ENCODE assay signal across 15 cellular contexts in the genomic region with DNA sequence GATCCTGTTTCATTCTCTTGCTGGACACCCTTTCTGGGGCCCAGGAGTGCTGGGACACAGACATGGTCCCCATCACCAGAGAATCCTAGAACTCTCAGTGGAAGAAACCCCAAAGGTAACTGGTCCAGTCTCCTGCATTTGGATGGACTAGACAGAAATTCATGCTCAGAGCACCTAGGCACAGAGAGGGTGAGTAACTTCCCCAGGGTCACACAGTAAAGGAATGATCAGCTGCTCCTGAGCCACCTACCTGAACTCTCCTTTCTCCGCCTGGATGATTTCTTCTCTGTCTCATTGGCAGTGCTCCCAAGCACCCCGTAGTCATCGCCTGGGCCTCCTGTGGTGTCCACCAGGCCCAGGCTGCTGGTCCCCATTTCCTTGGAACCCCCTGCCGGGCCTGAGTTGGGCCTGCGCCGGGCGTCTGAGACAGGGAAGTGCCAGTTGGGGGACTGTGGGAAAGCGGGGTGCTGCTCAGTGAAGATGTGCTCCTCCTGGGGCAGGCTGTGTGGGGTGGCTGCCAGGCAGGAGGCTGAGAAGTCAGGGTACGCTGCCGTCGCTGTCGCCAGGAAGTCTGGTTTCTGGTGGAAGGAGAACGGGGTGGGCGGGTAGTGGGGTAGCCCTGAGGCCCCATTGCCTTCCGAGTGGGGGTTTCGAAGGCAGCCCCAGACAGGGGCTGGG. TPM values are rescaled to one million over a fixed set of nuclear protein-coding genes. Genes with fewer than 3 reads are reported as not detected.
A peak's percentile ranks its signal among the peaks of the same experiment; 100 is the strongest.
DNase-seq lines count a peak whose midpoint lies in the region; ATAC-seq, FAIRE-seq and TF ChIP-seq lines count a peak whose summit lies in the region.
"Had no signal": no experiment of that assay in that cellular context is flagged by ENCODE, and none has a peak within 500 bp of the region (broad histone marks: within the 10 kb centered on the region; RNA-seq: fewer than 3 reads in every experiment).

No MANE protein-coding gene starts in this region.

- peak; percentile 49 for DNase-seq in activated CD8-positive, alpha-beta memory T cell treated with anti-CD3 and anti-CD28 coated beads, Interleukin-2, amount 10 ng/mL, durations not matched to agents 7 days and 5 days
- DNase-seq in activated CD8-positive, alpha-beta memory T cell treated with anti-CD3 and anti-CD28 coated beads, Interleukin-2, amount 50 U/mL, for 4 hours, result no peak
- peak in 3 of 5 donors; percentile 10 to 45 (median 13) for DNase-seq in CD4-positive, alpha-beta memory T cell
- DNase-seq in GM12878 (ENCODE audit: low read depth, low spot score) (no peak), psoas muscle (no peak), posterior cingulate gyrus (no peak), AG08396 (ENCODE audit: low spot score) (no peak), GOT3 (lab: John Stamatoyannopoulos, UW) (no peak)
- DNase-seq: body of pancreas; effector CD8-positive, alpha-beta T cell; midbrain; NCI-H2107; SHP77 had no signal

- H3K79me2 ChIP-seq in GM12878 (ENCODE audit: control insufficient read depth, insufficient read depth, low read length), result peaks cover 19% of the 10 kb centered on the region

- in situ Hi-C loops in GM12878 (cut with MboI), result loop anchor here (25.0 kb wide), 1 partner anchor 449 kb away; a partner anchor contains a TSS

- no peak overlapping the region for H2AFZ ChIP-seq in GM12878 (ENCODE audit: control insufficient read depth, low read depth, low read length)

- TF ChIP-seq CTCF in GM12878 (IDR thresholded peaks at IDR 0.05 in 2 of 3, conservative IDR thresholded peaks at IDR 0.05 in 1 of 3; ENCODE audit: control insufficient read depth in 2 of 3, extremely low read depth in 1 of 3, insufficient read depth in 1 of 3, low read depth in 3 of 3, low read length in 3 of 3) (no peak), psoas muscle (IDR thresholded peaks at IDR 0.05) (no peak)

- H3K4me2 ChIP-seq in GM12878 (ENCODE audit: control insufficient read depth, insufficient read depth), result peak overlapping the region; percentile 81

- no peaks in the 10 kb centered on the region for H3K9me3 ChIP-seq in CD4-positive, alpha-beta memory T cell (ENCODE audit: control insufficient read depth in 1 of 2, low read length in 2 of 2)
- H3K9me3 ChIP-seq in GM12878 (replicated peaks; ENCODE audit: control insufficient read depth, insufficient read depth, low read length), result no peaks in the 10 kb centered on the region
- H3K9me3 ChIP-seq in psoas muscle, result no peaks in the 10 kb centered on the region
- H3K9me3 ChIP-seq: body of pancreas had no signal

- TF ChIP-seq EP300 in GM12878 (IDR thresholded peaks at IDR 0.05; ENCODE audit: borderline replicate concordance in 1 of 2, control insufficient read depth in 1 of 2, low read depth in 2 of 2, low read length in 2 of 2), result no peak

- BruUV-seq in GM12878 (replicated peaks; lab: Mats Ljungman, UMichigan), result no TSS peak

- TF ChIP-seq RAD21 in GM12878 (IDR thresholded peaks at IDR 0.05; ENCODE audit: insufficient read depth, low read depth, low read length), result no peak

- H4K20me1 ChIP-seq in GM12878 (ENCODE audit: control insufficient read depth, insufficient read depth), result no peaks in the 10 kb centered on the region

- peak overlapping the region; percentile 54 for H3K27ac Mint-ChIP-seq in activated CD8-positive, alpha-beta memory T cell treated with anti-CD3 and anti-CD28 coated beads, Interleukin-2, amount 10 ng/mL, durations not matched to agents 7 days and 5 days
- H3K27ac Mint-ChIP-seq in CD4-positive, alpha-beta memory T cell, result peak overlapping the region; percentile 37 to 82 (median 70)
- H3K27ac Mint-ChIP-seq: stimulated activated memory B cell treated with anti-CD40 and anti-IgM and Interleukin-4, amounts not matched to agents 10 μg/mL and 1 μg/mL and 100 μg/mL, for 72 hours had no signal

- peak overlapping the region; percentile 72 for H3K9ac ChIP-seq in GM12878 (ENCODE audit: control insufficient read depth, insufficient read depth, low read length)

- H3K27ac ChIP-seq in CD4-positive, alpha-beta memory T cell (ENCODE audit: low read depth, low read length), result peak overlapping the region; percentile 20
- H3K27ac ChIP-seq in GM12878 (ENCODE audit: control insufficient read depth, insufficient read depth), result peak overlapping the region; percentile 69
- peak overlapping the region; percentile 60 for H3K27ac ChIP-seq in psoas muscle
- H3K27ac ChIP-seq: body of pancreas had no signal

- peaks cover 71% of the 10 kb centered on the region for H3K4me1 ChIP-seq in CD4-positive, alpha-beta memory T cell (ENCODE audit: insufficient read depth, low read length)
- H3K4me1 ChIP-seq in GM12878 (ENCODE audit: control insufficient read depth, insufficient read depth, low read length) (peaks cover 24% of the 10 kb centered on the region), psoas muscle (peaks cover 23% of the 10 kb centered on the region)
- H3K4me1 ChIP-seq: body of pancreas had no signal

- no peak for TF ChIP-seq POLR2A in GM12878 (IDR thresholded peaks at IDR 0.05; ENCODE audit: low read depth, low read length)

- no peaks in the 10 kb centered on the region for H3K36me3 Mint-ChIP-seq in activated CD8-positive, alpha-beta memory T cell treated with anti-CD3 and anti-CD28 coated beads, Interleukin-2, amount 10 ng/mL, durations not matched to agents 7 days and 5 days
- H3K36me3 Mint-ChIP-seq in CD4-positive, alpha-beta memory T cell, result no peaks in the 10 kb centered on the region
- H3K36me3 Mint-ChIP-seq: stimulated activated memory B cell treated with anti-CD40 and anti-IgM and Interleukin-4, amounts not matched to agents 10 μg/mL and 1 μg/mL and 100 μg/mL, for 72 hours had no signal

- peak; percentile 26 for ATAC-seq in activated CD8-positive, alpha-beta memory T cell treated with anti-CD3 and anti-CD28 coated beads, Interleukin-2, amount 10 ng/mL, durations not matched to agents 7 days and 5 days
- ATAC-seq in GM12878 (peak; percentile 17), psoas muscle (no peak)
- ATAC-seq: body of pancreas had no signal

- intact Hi-C loops in CD4-positive, alpha-beta memory T cell (cut with micrococcal nuclease), result no loop called here
- intact Hi-C loops in GM12878 (cut with micrococcal nuclease; ENCODE audit: unreplicated experiment), result no loop called here
- intact Hi-C loops in psoas muscle (cut with DNase I), result no loop called here
- intact Hi-C loops in posterior cingulate gyrus (cut with DNase I), result no loop called here

- no peaks in the 10 kb centered on the region for H3K9me3 Mint-ChIP-seq in activated CD8-positive, alpha-beta memory T cell treated with anti-CD3 and anti-CD28 coated beads, Interleukin-2, amount 10 ng/mL, durations not matched to agents 7 days and 5 days (ENCODE audit: low read depth)
- no peaks in the 10 kb centered on the region for H3K9me3 Mint-ChIP-seq in CD4-positive, alpha-beta memory T cell
- H3K9me3 Mint-ChIP-seq: stimulated activated memory B cell treated with anti-CD40 and anti-IgM and Interleukin-4, amounts not matched to agents 10 μg/mL and 1 μg/mL and 100 μg/mL, for 72 hours had no signal

- peaks cover 44% of the 10 kb centered on the region for H3K27me3 Mint-ChIP-seq in activated CD8-positive, alpha-beta memory T cell treated with anti-CD3 and anti-CD28 coated beads, Interleukin-2, amount 10 ng/mL, durations not matched to agents 7 days and 5 days
- H3K27me3 Mint-ChIP-seq in CD4-positive, alpha-beta memory T cell, result no peaks in the 10 kb centered on the region

- H3K4me3 ChIP-seq in CD4-positive, alpha-beta memory T cell (ENCODE audit: low read length in 2 of 2), result peak overlapping the region in 1 of 2 donors; percentile 38
- H3K4me3 ChIP-seq in GM12878, result peak overlapping the region; percentile 69
- H3K4me3 ChIP-seq in psoas muscle, result peak overlapping the region; percentile 60
- H3K4me3 ChIP-seq: body of pancreas had no signal

- 36% methylated on average over 12 of the region's 16 CpGs for WGBS in GM12878 (ENCODE audit: insufficient coverage, insufficient replicate concordance, low lambda C conversion rate, missing lambda C conversion rate)
- 42 to 43% (median 43%) methylated on average over 16 of the region's 16 CpGs for WGBS in psoas muscle, 3 donors

- peak; percentile 52 for FAIRE-seq in GM12878 (lab: Jason Lieb, UNC)

- CTCF ChIA-PET in activated CD8-positive, alpha-beta memory T cell treated with anti-CD3 and anti-CD28 coated beads, Interleukin-2, amount 10 ng/mL, durations not matched to agents 7 days and 5 days (lab: Charles Lee), result interaction anchor here (0.8 to 1.2 kb wide), 2 partner anchors 84 to 100 kb away, joined by 3 read pairs; no protein-coding TSS in a partner anchor
- CTCF ChIA-PET in CD4-positive, alpha-beta memory T cell (lab: Charles Lee; ENCODE audit: partially characterized antibody), result interaction anchor here (0.9 to 1.8 kb wide), 2 partner anchors 9 to 84 kb away, joined by 4 to 7 read pairs; no protein-coding TSS in a partner anchor
- CTCF ChIA-PET in GM12878 (lab: Yijun Ruan, JAX), result interaction anchor here (0.7 to 5.5 kb wide), 5 partner anchors 11 to 85 kb away, joined by 3 to 55 read pairs (median 3); no protein-coding TSS in a partner anchor

- POLR2A ChIA-PET in CD4-positive, alpha-beta memory T cell (lab: Charles Lee; ENCODE audit: partially characterized antibody), result interaction anchor here (1.4 kb wide), 1 partner anchor 273 kb away, joined by 3 read pairs; no protein-coding TSS in a partner anchor
- POLR2A ChIA-PET in GM12878 (lab: Charles Lee), result interaction anchor here (1.0 to 1.8 kb wide), 3 partner anchors 9 to 86 kb away, joined by 3 to 6 read pairs (median 3); no protein-coding TSS in a partner anchor

- H3K27me3 ChIP-seq in CD4-positive, alpha-beta memory T cell (ENCODE audit: insufficient read depth, low read length), result no peaks in the 10 kb centered on the region
- H3K27me3 ChIP-seq in GM12878 (replicated peaks in 1 of 2; ENCODE audit: control insufficient read depth in 2 of 2, insufficient read depth in 2 of 2, low read length in 1 of 2) (no peaks in the 10 kb centered on the region), psoas muscle (ENCODE audit: insufficient read depth in 3 of 3, low read length in 2 of 3) (no peaks in the 10 kb centered on the region)
- H3K27me3 ChIP-seq: body of pancreas had no signal

- no peaks in the 10 kb centered on the region for H3K36me3 ChIP-seq in CD4-positive, alpha-beta memory T cell (ENCODE audit: insufficient read depth, low read length)
- no peaks in the 10 kb centered on the region for H3K36me3 ChIP-seq in GM12878 (ENCODE audit: control insufficient read depth in 2 of 2, insufficient read depth in 2 of 2, low read length in 1 of 2)
- no peaks in the 10 kb centered on the region for H3K36me3 ChIP-seq in psoas muscle (ENCODE audit: insufficient read depth in 1 of 2, low read depth in 1 of 2)

- peaks cover 45% of the 10 kb centered on the region for H3K4me1 Mint-ChIP-seq in activated CD8-positive, alpha-beta memory T cell treated with anti-CD3 and anti-CD28 coated beads, Interleukin-2, amount 10 ng/mL, durations not matched to agents 7 days and 5 days
- peaks cover 22 to 64% (median 54%) of the 10 kb centered on the region in 4 donors for H3K4me1 Mint-ChIP-seq in CD4-positive, alpha-beta memory T cell

- SMC1A ChIA-PET in GM12878 (lab: Charles Lee; ENCODE audit: uncharacterized antibody, unreplicated experiment), result interaction anchor here (1.1 to 9.4 kb wide), 3 partner anchors 9 to 83 kb away, joined by 6 to 98 read pairs (median 20); no protein-coding TSS in a partner anchor

- H3K4me3 Mint-ChIP-seq in activated CD8-positive, alpha-beta memory T cell treated with anti-CD3 and anti-CD28 coated beads, Interleukin-2, amount 10 ng/mL, durations not matched to agents 7 days and 5 days, result peak overlapping the region; percentile 40
- H3K4me3 Mint-ChIP-seq in CD4-positive, alpha-beta memory T cell, result peak overlapping the region; percentile 33 to 87 (median 68)
- H3K4me3 Mint-ChIP-seq: stimulated activated memory B cell treated with anti-CD40 and anti-IgM and Interleukin-4, amounts not matched to agents 10 μg/mL and 1 μg/mL and 100 μg/mL, for 72 hours had no signal

- RAD21 ChIA-PET in GM12878 (lab: Charles Lee; ENCODE audit: unreplicated experiment), result interaction anchor here (0.6 to 8.4 kb wide), 4 partner anchors 11 to 298 kb away, joined by 3 to 77 read pairs (median 22); no protein-coding TSS in a partner anchor

RNA-seq across cellular contexts. Expression of a gene that starts 0.8 kb away (rescaled TPM):
- 1 to 10 TPM in 1 of 2 experiments, under 1 TPM in 1; 0.54 to 1.3 TPM for total RNA-seq in activated CD8-positive, alpha-beta memory T cell treated with anti-CD3 and anti-CD28 coated beads, Interleukin-2, amount 10 ng/mL, durations not matched to agents 7 days and 5 days
- total RNA-seq in CD4-positive, alpha-beta memory T cell, result 1 to 10 TPM; 1.7 to 2.1 TPM
- polyA plus RNA-seq in CD4-positive, alpha-beta memory T cell, result 1 to 10 TPM; 5.1 to 8.4 TPM
- total RNA-seq in GM12878 (2013; cell fraction: nucleolus; rRNA removed), result 6.1 and 6.4 TPM in 2 replicates
- total RNA-seq in GM12878 (2014; rRNA removed), result 0.34 and 0.60 TPM in 2 replicates
- 0.37 and 0.85 TPM in 2 replicates for total RNA-seq in GM12878 (2014; rRNA removed; fragmentation: Illumina TruSeq; extraction: Trizol)
- 0.46 and 0.53 TPM in 2 replicates for total RNA-seq in GM12878 (2021)
- polyA plus RNA-seq in GM12878 (2011; ENCODE audit: low read depth), result 0.70 TPM
- polyA plus RNA-seq in GM12878 (2011; rRNA removed), result 7.5 and 9.4 TPM in 2 replicates
- polyA plus RNA-seq in GM12878 (2011; cell fraction: cytosol; rRNA removed), result 10.4 TPM in 2 replicates
- polyA plus RNA-seq in GM12878 (2011; cell fraction: nucleus; rRNA removed), result 4.8 and 5.3 TPM in 2 replicates
- polyA plus RNA-seq in GM12878 (2012), result 0.99 and 1.8 TPM in 2 replicates
- 0.63 and 1.1 TPM in 2 replicates for polyA plus RNA-seq in GM12878 (2014; fragmentation: Illumina TruSeq; extraction: Trizol)
- under 1 TPM; 0.19 to 0.24 TPM for polyA plus RNA-seq in GM12878 (2014; fragmentation: Nextera tagmentation; extraction: Ambion mirVana)
- 0.44 and 0.45 TPM in 2 replicates for polyA plus RNA-seq in GM12878 (2014; rRNA removed)
- polyA plus RNA-seq in GM12878 (2016; fragmentation: Nextera tagmentation; extraction: Ambion mirVana), result under 1 TPM; 0.25 to 0.72 TPM
- polyA minus RNA-seq in GM12878 (2011; rRNA and poly(A)+ RNA removed), result 4.9 and 8.7 TPM in 2 replicates
- polyA minus RNA-seq in GM12878 (2011; cell fraction: cytosol; rRNA and poly(A)+ RNA removed), result 3.6 and 5.6 TPM in 2 replicates
- 5.8 and 6.8 TPM in 2 replicates for polyA minus RNA-seq in GM12878 (2011; cell fraction: nucleus; rRNA and poly(A)+ RNA removed)
- 1 to 10 TPM; 3.9 to 8.7 (median 6.4) TPM for total RNA-seq in psoas muscle
- polyA plus RNA-seq in psoas muscle, result 1 to 10 TPM; 4.5 to 6.7 (median 5.0) TPM
- total RNA-seq: A172 had no signal

Comparison
In these comparisons a context has a peak if more than half of its experiments do, and no peak if none do; other contexts are left out.
1. DNase-seq: peak in activated CD8-positive, alpha-beta memory T cell treated with anti-CD3 and anti-CD28 coated beads, Interleukin-2, amount 10 ng/mL, durations not matched to agents 7 days and 5 days (single experiment) and CD4-positive, alpha-beta memory T cell (3 of 5); none in activated CD8-positive, alpha-beta memory T cell treated with anti-CD3 and anti-CD28 coated beads, Interleukin-2, amount 50 U/mL, for 4 hours (single experiment), GM12878 (single experiment), psoas muscle (0 of 2), posterior cingulate gyrus (0 of 10), AG08396 (single experiment) and GOT3 (single experiment).
2. ATAC-seq: peak in activated CD8-positive, alpha-beta memory T cell treated with anti-CD3 and anti-CD28 coated beads, Interleukin-2, amount 10 ng/mL, durations not matched to agents 7 days and 5 days (single experiment) and GM12878 (single experiment); none in psoas muscle (0 of 4).
3. Peak in every context shown above with its lines, with median percentiles within 50 percentile points of each other: H3K27ac ChIP-seq.